Comparison of ENCODE assay signal across 1 cellular context in genomic region chr5:98205691-98206461, GRCh38.
TF ChIP-seq lines count a peak whose summit lies in the region.

No MANE protein-coding gene starts in this region.

TF ChIP-seq in GM23338, 12 proteins besides CTCF, POLR2A, EP300 and RAD21 (continued from another document):
- TF ChIP-seq ZNF462 (CRISPR knock-in tag; IDR thresholded peaks at IDR 0.05) (no peak), NANOG (IDR thresholded peaks at IDR 0.05; ENCODE audit: borderline replicate concordance) (no peak), EZH2phosphoT487 (IDR thresholded peaks at IDR 0.05; ENCODE audit: unreplicated experiment) (no peak), ZNF114 (CRISPR knock-in tag; IDR thresholded peaks at IDR 0.05) (no peak), ZNF331 (CRISPR knock-in tag; IDR thresholded peaks at IDR 0.05; ENCODE audit: low read depth) (no peak)
